28 cellular contexts compared by ENCODE assay signal in the genomic region with DNA sequence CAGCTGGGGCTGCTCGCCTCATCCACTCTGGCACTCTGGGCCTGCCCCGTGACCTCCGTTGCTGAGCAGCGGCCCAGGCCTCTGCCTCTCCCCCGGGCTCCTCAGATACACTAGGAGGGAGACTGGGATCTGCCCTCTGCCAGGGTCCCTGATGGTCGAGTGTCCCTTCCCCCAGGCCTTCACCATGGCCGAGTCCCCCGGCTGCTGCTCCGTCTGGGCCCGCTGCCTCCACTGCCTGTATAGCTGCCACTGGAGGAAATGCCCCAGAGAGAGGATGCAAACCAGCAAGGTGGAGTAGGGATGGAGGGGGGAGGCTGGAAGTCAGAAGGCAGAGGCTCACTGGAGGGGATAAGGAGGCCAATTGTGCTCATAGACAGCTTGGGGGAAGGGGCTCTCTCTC.
"Had no signal": no experiment of that assay in that cellular context is flagged by ENCODE, and none has a peak within 500 bp of the region (broad histone marks: within the 10 kb centered on the region; RNA-seq: fewer than 3 reads in every experiment).

No MANE protein-coding gene starts in this region.

- H3K9me3 ChIP-seq: adrenal gland, body of pancreas, heart left ventricle had no signal

- H3K27ac ChIP-seq: adrenal gland, body of pancreas, heart left ventricle, WERI-Rb-1 had no signal

- H3K4me3 ChIP-seq: adrenal gland, body of pancreas, heart left ventricle had no signal

- DNase-seq: activated B cell treated with CpG ODN at 0.5 μM for 24 hours; activated CD4-positive, alpha-beta memory T cell treated with anti-CD3 and anti-CD28 coated beads for 36 hours; activated CD4-positive, alpha-beta T cell treated with anti-CD3 and anti-CD28 coated beads, Interleukin-2, amount 10 ng/mL, durations not matched to agents 24 days and 14 days; activated CD8-positive, alpha-beta memory T cell treated with anti-CD3 and anti-CD28 coated beads, Interleukin-2, amount 10 ng/mL, durations not matched to agents 7 days and 5 days; activated CD8-positive, alpha-beta memory T cell treated with anti-CD3 and anti-CD28 coated beads, Interleukin-2, amount 50 U/mL, for 4 hours; activated CD8-positive, alpha-beta T cell treated with anti-CD3 and anti-CD28 coated beads, Interleukin-2, amount 10 ng/mL, durations not matched to agents 7 days and 5 days; activated effector memory CD4-positive, alpha-beta T cell treated with anti-CD3 and anti-CD28 coated beads, Interleukin-2, amount 50 U/mL, for 16 hours; activated naive CD4-positive, alpha-beta T cell treated with anti-CD3 and anti-CD28 coated beads for 36 hours; activated naive CD8-positive, alpha-beta T cell treated with anti-CD3 and anti-CD28 coated beads for 36 hours; activated naive CD8-positive, alpha-beta T cell treated with anti-CD3 and anti-CD28 coated beads, Interleukin-2, amount 50 U/mL, for 24 hours; activated T-cell treated with anti-CD3 and anti-CD28 coated beads, Interleukin-2, amount 50 U/mL, for 1 hour; activated T-cell treated with anti-CD3 and anti-CD28 coated beads, Interleukin-2, amount 50 U/mL, for 48 hours; adrenal gland; aorta; body of pancreas; caudate nucleus; cortex of kidney; dermis blood vessel endothelial cell; effector CD8-positive, alpha-beta T cell; endodermal cell; foreskin fibroblast; glutamatergic neuron; heart left ventricle; T-helper 1 cell; T-helper 17 cell; T1000; WERI-Rb-1 had no signal

- ATAC-seq: activated CD4-positive, CD25-positive, alpha-beta regulatory T cell treated with anti-CD3 and anti-CD28 coated beads, Interleukin-2, amount 50 U/mL, for 24 hours; activated CD8-positive, alpha-beta memory T cell treated with anti-CD3 and anti-CD28 coated beads, Interleukin-2, amount 10 ng/mL, durations not matched to agents 7 days and 5 days; activated CD8-positive, alpha-beta T cell treated with anti-CD3 and anti-CD28 coated beads, Interleukin-2, amount 10 ng/mL, durations not matched to agents 7 days and 5 days; activated naive CD8-positive, alpha-beta T cell treated with anti-CD3 and anti-CD28 coated beads, Interleukin-2, amount 50 U/mL, for 24 hours; body of pancreas; heart left ventricle; T-helper 17 cell had no signal

- H3K4me1 ChIP-seq: adrenal gland, body of pancreas, heart left ventricle had no signal

- H3K36me3 ChIP-seq: adrenal gland, heart left ventricle had no signal

- H3K27me3 ChIP-seq: body of pancreas had no signal
